13 cellular contexts compared by ENCODE assay signal in genomic region chr4:83266689-83267088, GRCh38.
A peak's percentile ranks its signal among the peaks of the same experiment; 100 is the strongest.
DNase-seq lines count a peak whose midpoint lies in the region; ATAC-seq lines count a peak whose summit lies in the region.
"Had no signal": no experiment of that assay in that cellular context is flagged by ENCODE, and none has a peak within 500 bp of the region (broad histone marks: within the 10 kb centered on the region; RNA-seq: fewer than 3 reads in every experiment).

No MANE protein-coding gene starts in this region.

- H3K9me3 Mint-ChIP-seq in memory B cell = no peaks in the 10 kb centered on the region
- H3K9me3 Mint-ChIP-seq: GM23338 had no signal

- H3K4me1 Mint-ChIP-seq in memory B cell = peaks cover 14% of the 10 kb centered on the region
- H3K4me1 Mint-ChIP-seq: GM23338 had no signal

- H3K36me3 Mint-ChIP-seq in memory B cell = peaks cover 17% of the 10 kb centered on the region

- no peak overlapping the region for H3K4me3 Mint-ChIP-seq in memory B cell
- H3K4me3 Mint-ChIP-seq: GM23338 had no signal

- DNase-seq in OCI-M1 (lab: John Stamatoyannopoulos, UW) (peak; percentile 9), memory B cell (ENCODE audit: low spot score in 2 of 2) (peak in 1 of 2 donors; percentile 25), NAMALWA (ENCODE audit: low spot score) (no peak), NCI-H345 (lab: John Stamatoyannopoulos, UW) (no peak), NCI-H446 treated with DMSO at 0.1 percent for 48 hours (lab: John Stamatoyannopoulos, UW) (no peak)
- DNase-seq in stimulated activated naive CD4-positive, alpha-beta T cell (lab: John Stamatoyannopoulos, UW) = no peak
- DNase-seq: activated CD4-positive, alpha-beta T cell treated with anti-CD3 and anti-CD28 coated beads, Interleukin-2, amount 50 U/mL, for 48 hours; NCI-H510A treated with DMSO at 0.1 percent for 48 hours; stimulated activated CD4-positive, alpha-beta T cell treated with anti-CD3 and anti-CD28 coated beads, Interleukin-15, amount 100 ng/mL, for 24 hours; stomach had no signal

- no peak overlapping the region for H3K27ac Mint-ChIP-seq in memory B cell
- H3K27ac Mint-ChIP-seq: GM23338 had no signal

- no peaks in the 10 kb centered on the region for H3K27me3 Mint-ChIP-seq in memory B cell

- ATAC-seq in GM18868 (IDR thresholded peaks at IDR 0.05; ENCODE audit: unreplicated experiment) = peak; percentile 76
- ATAC-seq in HG02610 (IDR thresholded peaks at IDR 0.05; ENCODE audit: unreplicated experiment) = peak; percentile 61
- peak; percentile 98 for ATAC-seq in memory B cell (ENCODE audit: low read depth)
- ATAC-seq: GM23338 had no signal
